26 cellular contexts compared by ENCODE assay signal in genomic region chr3:53863127-53863526, GRCh38. TPM values are rescaled to one million over a fixed set of nuclear protein-coding genes. Genes with fewer than 3 reads are reported as not detected.
DNase-seq lines count a peak whose midpoint lies in the region; ATAC-seq, FAIRE-seq and TF ChIP-seq lines count a peak whose summit lies in the region.
"Had no signal": no experiment of that assay in that cellular context is flagged by ENCODE, and none has a peak within 500 bp of the region (broad histone marks: within the 10 kb centered on the region; RNA-seq: fewer than 3 reads in every experiment).

No MANE protein-coding gene starts in this region.

- ATAC-seq in HG02798 (IDR thresholded peaks at IDR 0.05; ENCODE audit: poor library complexity, unreplicated experiment), result peak; percentile 47
- ATAC-seq in GM21423 (IDR thresholded peaks at IDR 0.05; ENCODE audit: unreplicated experiment), result no peak
- ATAC-seq: PC-3, SK-N-SH treated with all-trans-retinoic acid at 6 μM for 48 hours had no signal

- H3K9me2 ChIP-seq in DOHH2 (replicated peaks; ENCODE audit: control insufficient read depth, low read length) (no peaks in the 10 kb centered on the region), SU-DHL-6 (replicated peaks; ENCODE audit: insufficient read depth, low read length) (no peaks in the 10 kb centered on the region), Karpas-422 (replicated peaks; ENCODE audit: insufficient read depth, low read length) (no peaks in the 10 kb centered on the region)

- H3K9me3 ChIP-seq in DOHH2 (ENCODE audit: control insufficient read depth, insufficient read depth, low read length), result no peaks in the 10 kb centered on the region
- H3K9me3 ChIP-seq in SU-DHL-6 (ENCODE audit: insufficient read depth, low read length), result no peaks in the 10 kb centered on the region
- no peaks in the 10 kb centered on the region for H3K9me3 ChIP-seq in Karpas-422 (ENCODE audit: low read length)
- H3K9me3 ChIP-seq: BLaER1, SJCRH30 had no signal

- H3K4me2 ChIP-seq in DOHH2 (ENCODE audit: low read length) (peak overlapping the region; percentile 51), SU-DHL-6 (ENCODE audit: low read depth, low read length, poor library complexity, severe bottlenecking) (no peak overlapping the region), Karpas-422 (ENCODE audit: low read depth, low read length, poor library complexity, severe bottlenecking) (no peak overlapping the region)
- H3K4me2 ChIP-seq: BLaER1 had no signal

- FAIRE-seq in GM19239 (lab: Jason Lieb, UNC), result peak; percentile 63

- H3K79me2 ChIP-seq in DOHH2 (ENCODE audit: control insufficient read depth, low read length) (no peaks in the 10 kb centered on the region), SU-DHL-6 (ENCODE audit: insufficient read depth, low read length) (no peaks in the 10 kb centered on the region), Karpas-422 (ENCODE audit: low read length) (peaks cover 3% of the 10 kb centered on the region; the same call in 1 of the 2 replicates)

- H3K27me3 ChIP-seq in DOHH2 (ENCODE audit: control insufficient read depth, low read length) (no peaks in the 10 kb centered on the region), SU-DHL-6 (ENCODE audit: low read length) (no peaks in the 10 kb centered on the region), Karpas-422 (ENCODE audit: low read length) (no peaks in the 10 kb centered on the region)
- H3K27me3 ChIP-seq: BLaER1, SJCRH30 had no signal

- no peak for TF ChIP-seq CTCF in DOHH2 (IDR thresholded peaks at IDR 0.05; ENCODE audit: low read depth, low read length, poor library complexity, severe bottlenecking)
- no peak for TF ChIP-seq CTCF in SU-DHL-6 (IDR thresholded peaks at IDR 0.05; ENCODE audit: insufficient read depth, low read length, poor library complexity, severe bottlenecking)

- H4K20me1 ChIP-seq in DOHH2 (ENCODE audit: control insufficient read depth, insufficient read depth, low read depth, low read length) (no peaks in the 10 kb centered on the region), SU-DHL-6 (ENCODE audit: low read depth, low read length) (no peaks in the 10 kb centered on the region), Karpas-422 (ENCODE audit: insufficient read depth, low read depth, low read length) (peaks cover 6% of the 10 kb centered on the region; the same call in 1 of the 2 replicates)
- H4K20me1 ChIP-seq: BLaER1 had no signal

- H3K4me1 ChIP-seq in DOHH2 (ENCODE audit: control insufficient read depth, low read length), result peaks cover 20% of the 10 kb centered on the region
- peaks cover 10% of the 10 kb centered on the region for H3K4me1 ChIP-seq in Karpas-422 (ENCODE audit: low read length)
- H3K4me1 ChIP-seq: SJCRH30 had no signal

- H3K27ac ChIP-seq in DOHH2 (ENCODE audit: low read depth, low read length), result peak overlapping the region; percentile 32; the same call in 1 of the 2 replicates
- H3K27ac ChIP-seq in SU-DHL-6 (ENCODE audit: low read depth, low read length), result 0 out of 2 replicates have a peak overlapping the region, but pooled peaks have one; percentile 3
- H3K27ac ChIP-seq in Karpas-422 (ENCODE audit: low read length), result no peak overlapping the region
- H3K27ac ChIP-seq: BLaER1, GM23248, HL-60, SJCRH30 had no signal

- no peaks in the 10 kb centered on the region for H3F3A ChIP-seq in DOHH2 (ENCODE audit: control insufficient read depth, insufficient read depth)
- peaks cover 18% of the 10 kb centered on the region for H3F3A ChIP-seq in SU-DHL-6 (ENCODE audit: insufficient read depth)

- DNase-seq in GM19239 (ENCODE audit: insufficient read length, low spot score), result no peak
- DNase-seq in Karpas-422, result no peak
- DNase-seq in SHP77 (lab: John Stamatoyannopoulos, UW), result no peak
- DNase-seq: CD4-positive, CD25-positive, alpha-beta regulatory T cell; DMS153; DND-41; GM23248; Kasumi-1; NCI-H1092 treated with DMSO at 0.1 percent for 48 hours; NCI-H1436 treated with DMSO at 0.1 percent for 48 hours; NCI-H187 treated with DMSO at 0.1 percent for 48 hours; NCI-H2171 treated with DMSO at 0.1 percent for 48 hours; NCI-H345; NCI-H510A treated with DMSO at 0.1 percent for 48 hours; NCI-H82; NK-92 treated with Interleukin-12 subunit alpha and Interleukin-12 subunit beta, amount 100 ng/mL, for 24 hours; PC-3; SJCRH30 had no signal

- H3K36me3 ChIP-seq in DOHH2 (ENCODE audit: control insufficient read depth, low read length) (peaks cover 63% of the 10 kb centered on the region), SU-DHL-6 (ENCODE audit: low read length) (peaks cover 25% of the 10 kb centered on the region), Karpas-422 (ENCODE audit: insufficient read depth, low read length) (peaks cover 36% of the 10 kb centered on the region; the same call in 1 of the 2 replicates)

- no peak overlapping the region for H3K9ac ChIP-seq in SU-DHL-6 (ENCODE audit: low read length)
- no peak overlapping the region for H3K9ac ChIP-seq in Karpas-422 (ENCODE audit: low read length)
- H3K9ac ChIP-seq: BLaER1, GM23248 had no signal

- H2AFZ ChIP-seq in SU-DHL-6 (ENCODE audit: low read depth, low read length, severe bottlenecking) (no peak overlapping the region), Karpas-422 (ENCODE audit: low read length) (no peak overlapping the region)
- H2AFZ ChIP-seq: GM23248 had no signal

- H3K4me3 ChIP-seq in DOHH2 (ENCODE audit: low read length) (peak overlapping the region; percentile 35), SU-DHL-6 (ENCODE audit: insufficient read depth, low read length, poor library complexity, severe bottlenecking) (no peak overlapping the region), Karpas-422 (ENCODE audit: low read length) (no peak overlapping the region)
- H3K4me3 ChIP-seq: BLaER1, GM23248, SJCRH30 had no signal

RNA-seq across cellular contexts. Expression of gene IL17RB, which starts 16.8 kb away (rescaled TPM):
- total RNA-seq in Karpas-422 (2014; rRNA removed; shearing (Covaris generic); ENCODE audit: low replicate concordance), result not detected in 2 replicates
- total RNA-seq: A172, GM23248, SJCRH30 had no signal

RNA-seq across cellular contexts. Expression of gene CHDH, which starts 16.9 kb away (rescaled TPM):
- not detected in 2 replicates for total RNA-seq in Karpas-422 (2014; rRNA removed; shearing (Covaris generic); ENCODE audit: low replicate concordance)

RNA-seq across cellular contexts. Expression of gene ACTR8, which starts 18.8 kb away (rescaled TPM):
- 22.0 and 33.5 TPM in 2 replicates for total RNA-seq in Karpas-422 (2014; rRNA removed; shearing (Covaris generic); ENCODE audit: low replicate concordance)

RNA-seq across cellular contexts. Expression of gene SELENOK, which starts 28.5 kb away (rescaled TPM):
- 36.0 and 64.7 TPM in 2 replicates for total RNA-seq in Karpas-422 (2014; rRNA removed; shearing (Covaris generic); ENCODE audit: low replicate concordance)
